In genomic region chr3:152873314-152873713, GRCh38 we compare ENCODE assay signal across 1 cellular context. TPM values are rescaled to one million over a fixed set of nuclear protein-coding genes. Genes with fewer than 3 reads are reported as not detected.
"Had no signal": no experiment of that assay in that cellular context is flagged by ENCODE, and none has a peak within 500 bp of the region (broad histone marks: within the 10 kb centered on the region; RNA-seq: fewer than 3 reads in every experiment).

No MANE protein-coding gene starts in this region.

RNA-seq across cellular contexts. Expression of gene P2RY1, which starts 38.4 kb away (rescaled TPM):
- total RNA-seq: LHCN-M2 had no signal
